Comparison of ENCODE assay signal across 1 cellular context in the genomic region with DNA sequence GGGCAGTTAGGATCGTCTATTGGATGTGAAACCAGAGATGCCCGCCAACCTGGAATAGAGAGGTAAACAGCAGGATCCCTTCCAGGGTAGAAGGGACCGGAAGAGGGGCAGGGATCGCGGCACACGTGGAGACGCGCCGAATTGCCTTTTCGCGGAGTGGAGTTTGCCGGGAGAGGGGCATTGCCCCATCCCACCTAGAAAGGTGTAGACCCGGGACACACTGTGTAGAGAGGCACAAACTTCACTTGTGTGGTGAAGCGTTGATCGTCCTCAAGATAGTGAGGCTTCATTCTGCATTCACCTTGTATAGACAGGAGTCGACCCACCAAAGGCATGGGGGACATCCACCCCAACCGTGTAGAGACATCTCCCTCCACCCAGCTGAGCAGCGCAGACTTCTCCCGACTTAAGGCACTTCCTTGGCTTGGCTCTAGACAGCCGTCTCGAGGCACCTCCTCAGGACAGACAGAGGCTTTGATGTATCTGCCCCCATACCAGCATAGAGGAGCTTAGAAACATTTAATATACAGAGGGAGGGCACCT.
TF ChIP-seq lines count a peak whose summit lies in the region.

No MANE protein-coding gene starts in this region.

TF ChIP-seq in K562, 482 proteins besides CTCF, POLR2A, EP300 and RAD21 (continued from another document):
- TF ChIP-seq SIN3A (IDR thresholded peaks at IDR 0.05; ENCODE audit: borderline replicate concordance in 2 of 2, control insufficient read depth in 1 of 2, low read depth in 2 of 2, low read length in 2 of 2): peak; percentile 82 to 86; a peak in 3 of 4 replicates
- TF ChIP-seq, protein P1, sequence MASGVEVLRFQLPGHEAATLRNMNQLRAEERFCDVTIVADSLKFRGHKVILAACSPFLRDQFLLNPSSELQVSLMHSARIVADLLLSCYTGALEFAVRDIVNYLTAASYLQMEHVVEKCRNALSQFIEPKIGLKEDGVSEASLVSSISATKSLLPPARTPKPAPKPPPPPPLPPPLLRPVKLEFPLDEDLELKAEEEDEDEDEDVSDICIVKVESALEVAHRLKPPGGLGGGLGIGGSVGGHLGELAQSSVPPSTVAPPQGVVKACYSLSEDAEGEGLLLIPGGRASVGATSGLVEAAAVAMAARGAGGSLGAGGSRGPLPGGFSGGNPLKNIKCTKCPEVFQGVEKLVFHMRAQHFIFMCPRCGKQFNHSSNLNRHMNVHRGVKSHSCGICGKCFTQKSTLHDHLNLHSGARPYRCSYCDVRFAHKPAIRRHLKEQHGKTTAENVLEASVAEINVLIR (CRISPR knock-in tag; IDR thresholded peaks at IDR 0.05): no peak
- no peak for TF ChIP-seq ZNF79 (CRISPR knock-in tag; IDR thresholded peaks at IDR 0.05; ENCODE audit: low read depth)
- TF ChIP-seq, protein P2, sequence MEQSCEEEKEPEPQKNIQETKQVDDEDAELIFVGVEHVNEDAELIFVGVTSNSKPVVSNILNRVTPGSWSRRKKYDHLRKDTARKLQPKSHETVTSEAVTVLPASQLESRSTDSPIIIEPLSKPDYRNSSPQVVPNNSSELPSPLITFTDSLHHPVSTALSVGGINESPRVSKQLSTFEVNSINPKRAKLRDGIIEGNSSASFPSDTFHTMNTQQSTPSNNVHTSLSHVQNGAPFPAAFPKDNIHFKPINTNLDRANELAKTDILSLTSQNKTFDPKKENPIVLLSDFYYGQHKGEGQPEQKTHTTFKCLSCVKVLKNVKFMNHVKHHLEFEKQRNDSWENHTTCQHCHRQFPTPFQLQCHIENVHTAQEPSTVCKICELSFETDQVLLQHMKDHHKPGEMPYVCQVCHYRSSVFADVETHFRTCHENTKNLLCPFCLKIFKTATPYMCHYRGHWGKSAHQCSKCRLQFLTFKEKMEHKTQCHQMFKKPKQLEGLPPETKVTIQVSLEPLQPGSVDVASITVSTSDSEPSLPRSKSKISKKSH (CRISPR knock-in tag; IDR thresholded peaks at IDR 0.05): no peak
- TF ChIP-seq, protein P3, sequence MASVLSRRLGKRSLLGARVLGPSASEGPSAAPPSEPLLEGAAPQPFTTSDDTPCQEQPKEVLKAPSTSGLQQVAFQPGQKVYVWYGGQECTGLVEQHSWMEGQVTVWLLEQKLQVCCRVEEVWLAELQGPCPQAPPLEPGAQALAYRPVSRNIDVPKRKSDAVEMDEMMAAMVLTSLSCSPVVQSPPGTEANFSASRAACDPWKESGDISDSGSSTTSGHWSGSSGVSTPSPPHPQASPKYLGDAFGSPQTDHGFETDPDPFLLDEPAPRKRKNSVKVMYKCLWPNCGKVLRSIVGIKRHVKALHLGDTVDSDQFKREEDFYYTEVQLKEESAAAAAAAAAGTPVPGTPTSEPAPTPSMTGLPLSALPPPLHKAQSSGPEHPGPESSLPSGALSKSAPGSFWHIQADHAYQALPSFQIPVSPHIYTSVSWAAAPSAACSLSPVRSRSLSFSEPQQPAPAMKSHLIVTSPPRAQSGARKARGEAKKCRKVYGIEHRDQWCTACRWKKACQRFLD (CRISPR knock-in tag; IDR thresholded peaks at IDR 0.05): no peak
- TF ChIP-seq, protein P4, sequence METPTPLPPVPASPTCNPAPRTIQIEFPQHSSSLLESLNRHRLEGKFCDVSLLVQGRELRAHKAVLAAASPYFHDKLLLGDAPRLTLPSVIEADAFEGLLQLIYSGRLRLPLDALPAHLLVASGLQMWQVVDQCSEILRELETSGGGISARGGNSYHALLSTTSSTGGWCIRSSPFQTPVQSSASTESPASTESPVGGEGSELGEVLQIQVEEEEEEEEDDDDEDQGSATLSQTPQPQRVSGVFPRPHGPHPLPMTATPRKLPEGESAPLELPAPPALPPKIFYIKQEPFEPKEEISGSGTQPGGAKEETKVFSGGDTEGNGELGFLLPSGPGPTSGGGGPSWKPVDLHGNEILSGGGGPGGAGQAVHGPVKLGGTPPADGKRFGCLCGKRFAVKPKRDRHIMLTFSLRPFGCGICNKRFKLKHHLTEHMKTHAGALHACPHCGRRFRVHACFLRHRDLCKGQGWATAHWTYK (CRISPR knock-in tag; IDR thresholded peaks at IDR 0.05): no peak
- TF ChIP-seq ZNF766 (CRISPR knock-in tag; conservative IDR thresholded peaks at IDR 0.05): no peak
- no peak for TF ChIP-seq TBP (optimal IDR thresholded peaks at IDR 0.05; ENCODE audit: low read depth, low read length)
- no peak for TF ChIP-seq ZNF146 (CRISPR knock-in tag; IDR thresholded peaks at IDR 0.05; ENCODE audit: unreplicated experiment)
- TF ChIP-seq DIDO1 (tag; IDR thresholded peaks at IDR 0.05; ENCODE audit: low read depth): no peak
- no peak for TF ChIP-seq YY1 (IDR thresholded peaks at IDR 0.05; ENCODE audit: borderline replicate concordance in 1 of 3, control insufficient read depth in 1 of 3, extremely low read depth in 1 of 3, insufficient read depth in 3 of 3, insufficient read length in 1 of 3, insufficient replicate concordance in 2 of 3, low read depth in 1 of 3, low read length in 2 of 3)
- TF ChIP-seq CBFA2T3 (IDR thresholded peaks at IDR 0.05): no peak
- TF ChIP-seq FOXP1 (CRISPR knock-in tag; IDR thresholded peaks at IDR 0.05): no peak
- no peak for TF ChIP-seq RHOXF2B (CRISPR knock-in tag; conservative IDR thresholded peaks at IDR 0.05)
- TF ChIP-seq BDP1 (IDR thresholded peaks at IDR 0.05; ENCODE audit: insufficient read depth, insufficient read length): no peak
- TF ChIP-seq, protein P5, sequence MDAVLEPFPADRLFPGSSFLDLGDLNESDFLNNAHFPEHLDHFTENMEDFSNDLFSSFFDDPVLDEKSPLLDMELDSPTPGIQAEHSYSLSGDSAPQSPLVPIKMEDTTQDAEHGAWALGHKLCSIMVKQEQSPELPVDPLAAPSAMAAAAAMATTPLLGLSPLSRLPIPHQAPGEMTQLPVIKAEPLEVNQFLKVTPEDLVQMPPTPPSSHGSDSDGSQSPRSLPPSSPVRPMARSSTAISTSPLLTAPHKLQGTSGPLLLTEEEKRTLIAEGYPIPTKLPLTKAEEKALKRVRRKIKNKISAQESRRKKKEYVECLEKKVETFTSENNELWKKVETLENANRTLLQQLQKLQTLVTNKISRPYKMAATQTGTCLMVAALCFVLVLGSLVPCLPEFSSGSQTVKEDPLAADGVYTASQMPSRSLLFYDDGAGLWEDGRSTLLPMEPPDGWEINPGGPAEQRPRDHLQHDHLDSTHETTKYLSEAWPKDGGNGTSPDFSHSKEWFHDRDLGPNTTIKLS (IDR thresholded peaks at IDR 0.05; ENCODE audit: borderline replicate concordance, low read depth): no peak
- no peak for TF ChIP-seq SLC30A9 (CRISPR knock-in tag; IDR thresholded peaks at IDR 0.05)
- no peak for TF ChIP-seq TBL1XR1 (IDR thresholded peaks at IDR 0.05; ENCODE audit: low read length in 2 of 2)
- TF ChIP-seq XRCC3 (IDR thresholded peaks at IDR 0.05): no peak
- TF ChIP-seq SRSF1 (IDR thresholded peaks at IDR 0.05; ENCODE audit: low read depth, low read length): no peak
- TF ChIP-seq FOXJ3 (CRISPR knock-in tag; IDR thresholded peaks at IDR 0.05): no peak
- TF ChIP-seq, protein P6, sequence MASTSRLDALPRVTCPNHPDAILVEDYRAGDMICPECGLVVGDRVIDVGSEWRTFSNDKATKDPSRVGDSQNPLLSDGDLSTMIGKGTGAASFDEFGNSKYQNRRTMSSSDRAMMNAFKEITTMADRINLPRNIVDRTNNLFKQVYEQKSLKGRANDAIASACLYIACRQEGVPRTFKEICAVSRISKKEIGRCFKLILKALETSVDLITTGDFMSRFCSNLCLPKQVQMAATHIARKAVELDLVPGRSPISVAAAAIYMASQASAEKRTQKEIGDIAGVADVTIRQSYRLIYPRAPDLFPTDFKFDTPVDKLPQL (IDR thresholded peaks at IDR 0.05; ENCODE audit: extremely low read depth, insufficient read length): no peak
- TF ChIP-seq NCOA1 (IDR thresholded peaks at IDR 0.05; ENCODE audit: low read depth): no peak
- TF ChIP-seq SMARCA5 (IDR thresholded peaks at IDR 0.05): no peak
- TF ChIP-seq, protein P7, sequence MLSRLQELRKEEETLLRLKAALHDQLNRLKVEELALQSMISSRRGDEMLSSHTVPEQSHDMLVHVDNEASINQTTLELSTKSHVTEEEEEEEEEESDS (CRISPR knock-in tag; IDR thresholded peaks at IDR 0.05): no peak
- TF ChIP-seq, protein P8, sequence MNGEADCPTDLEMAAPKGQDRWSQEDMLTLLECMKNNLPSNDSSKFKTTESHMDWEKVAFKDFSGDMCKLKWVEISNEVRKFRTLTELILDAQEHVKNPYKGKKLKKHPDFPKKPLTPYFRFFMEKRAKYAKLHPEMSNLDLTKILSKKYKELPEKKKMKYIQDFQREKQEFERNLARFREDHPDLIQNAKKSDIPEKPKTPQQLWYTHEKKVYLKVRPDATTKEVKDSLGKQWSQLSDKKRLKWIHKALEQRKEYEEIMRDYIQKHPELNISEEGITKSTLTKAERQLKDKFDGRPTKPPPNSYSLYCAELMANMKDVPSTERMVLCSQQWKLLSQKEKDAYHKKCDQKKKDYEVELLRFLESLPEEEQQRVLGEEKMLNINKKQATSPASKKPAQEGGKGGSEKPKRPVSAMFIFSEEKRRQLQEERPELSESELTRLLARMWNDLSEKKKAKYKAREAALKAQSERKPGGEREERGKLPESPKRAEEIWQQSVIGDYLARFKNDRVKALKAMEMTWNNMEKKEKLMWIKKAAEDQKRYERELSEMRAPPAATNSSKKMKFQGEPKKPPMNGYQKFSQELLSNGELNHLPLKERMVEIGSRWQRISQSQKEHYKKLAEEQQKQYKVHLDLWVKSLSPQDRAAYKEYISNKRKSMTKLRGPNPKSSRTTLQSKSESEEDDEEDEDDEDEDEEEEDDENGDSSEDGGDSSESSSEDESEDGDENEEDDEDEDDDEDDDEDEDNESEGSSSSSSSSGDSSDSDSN (IDR thresholded peaks at IDR 0.05; ENCODE audit: borderline replicate concordance in 1 of 2, low read depth in 2 of 2, low read length in 2 of 2): no peak
- TF ChIP-seq HDAC3 (IDR thresholded peaks at IDR 0.05; ENCODE audit: borderline replicate concordance, partially characterized antibody): no peak
- TF ChIP-seq BRF1 (IDR thresholded peaks at IDR 0.05; ENCODE audit: borderline replicate concordance, extremely low read depth, insufficient read length): no peak
- peak; percentile 75; the same call in 1 of the 2 replicates for TF ChIP-seq PHF8 (IDR thresholded peaks at IDR 0.05; ENCODE audit: borderline replicate concordance, low read length)
- no peak for TF ChIP-seq ZC3H4 (CRISPR knock-in tag; IDR thresholded peaks at IDR 0.05; ENCODE audit: borderline replicate concordance)
- TF ChIP-seq, protein P9, sequence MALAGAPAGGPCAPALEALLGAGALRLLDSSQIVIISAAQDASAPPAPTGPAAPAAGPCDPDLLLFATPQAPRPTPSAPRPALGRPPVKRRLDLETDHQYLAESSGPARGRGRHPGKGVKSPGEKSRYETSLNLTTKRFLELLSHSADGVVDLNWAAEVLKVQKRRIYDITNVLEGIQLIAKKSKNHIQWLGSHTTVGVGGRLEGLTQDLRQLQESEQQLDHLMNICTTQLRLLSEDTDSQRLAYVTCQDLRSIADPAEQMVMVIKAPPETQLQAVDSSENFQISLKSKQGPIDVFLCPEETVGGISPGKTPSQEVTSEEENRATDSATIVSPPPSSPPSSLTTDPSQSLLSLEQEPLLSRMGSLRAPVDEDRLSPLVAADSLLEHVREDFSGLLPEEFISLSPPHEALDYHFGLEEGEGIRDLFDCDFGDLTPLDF (CRISPR knock-in tag; IDR thresholded peaks at IDR 0.05): no peak
- no peak for TF ChIP-seq ZNF764 (CRISPR knock-in tag; IDR thresholded peaks at IDR 0.05; ENCODE audit: low read depth)
- TF ChIP-seq, protein P10, sequence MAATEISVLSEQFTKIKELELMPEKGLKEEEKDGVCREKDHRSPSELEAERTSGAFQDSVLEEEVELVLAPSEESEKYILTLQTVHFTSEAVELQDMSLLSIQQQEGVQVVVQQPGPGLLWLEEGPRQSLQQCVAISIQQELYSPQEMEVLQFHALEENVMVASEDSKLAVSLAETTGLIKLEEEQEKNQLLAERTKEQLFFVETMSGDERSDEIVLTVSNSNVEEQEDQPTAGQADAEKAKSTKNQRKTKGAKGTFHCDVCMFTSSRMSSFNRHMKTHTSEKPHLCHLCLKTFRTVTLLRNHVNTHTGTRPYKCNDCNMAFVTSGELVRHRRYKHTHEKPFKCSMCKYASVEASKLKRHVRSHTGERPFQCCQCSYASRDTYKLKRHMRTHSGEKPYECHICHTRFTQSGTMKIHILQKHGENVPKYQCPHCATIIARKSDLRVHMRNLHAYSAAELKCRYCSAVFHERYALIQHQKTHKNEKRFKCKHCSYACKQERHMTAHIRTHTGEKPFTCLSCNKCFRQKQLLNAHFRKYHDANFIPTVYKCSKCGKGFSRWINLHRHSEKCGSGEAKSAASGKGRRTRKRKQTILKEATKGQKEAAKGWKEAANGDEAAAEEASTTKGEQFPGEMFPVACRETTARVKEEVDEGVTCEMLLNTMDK (IDR thresholded peaks at IDR 0.05; ENCODE audit: borderline replicate concordance, insufficient read depth, low read depth, low read length, poor library complexity, severe bottlenecking): no peak
- TF ChIP-seq ESRRB (CRISPR knock-in tag; IDR thresholded peaks at IDR 0.05; ENCODE audit: borderline replicate concordance): no peak
- no peak for TF ChIP-seq ZNF232 (CRISPR knock-in tag; IDR thresholded peaks at IDR 0.05)
- no peak for TF ChIP-seq EZH2 (IDR thresholded peaks at IDR 0.05; ENCODE audit: borderline replicate concordance, low read depth, low read length)
